Comparison of ENCODE assay signal across 9 cellular contexts in genomic region chr14:36519431-36520321, GRCh38. TPM values are rescaled to one million over a fixed set of nuclear protein-coding genes. Genes with fewer than 3 reads are reported as not detected.
DNase-seq lines count a peak whose midpoint lies in the region; TF ChIP-seq lines count a peak whose summit lies in the region.
"Had no signal": no experiment of that assay in that cellular context is flagged by ENCODE, and none has a peak within 500 bp of the region (broad histone marks: within the 10 kb centered on the region; RNA-seq: fewer than 3 reads in every experiment).

Gene NKX2-1, minus strand, starts transcription at chr14:36520232. Its CDS starts 103 bp downstream, at chr14:36520129.

- DNase-seq in Daoy (ENCODE audit: low read depth) = peak; percentile 91
- DNase-seq in NCI-H1105 (lab: John Stamatoyannopoulos, UW) = peak; percentile 92
- peak; percentile 90 for DNase-seq in osteoblast (ENCODE audit: insufficient read length, low spot score, missing footprints)
- DNase-seq in foreskin melanocyte = no peak
- DNase-seq in activated CD4-positive, alpha-beta T cell treated with anti-CD3 and anti-CD28 coated beads, Interleukin-2, amount 50 U/mL, for 4 hours = no peak
- DNase-seq in GM03348 (ENCODE audit: low spot score) = no peak
- no peak for DNase-seq in GF-D8 (lab: John Stamatoyannopoulos, UW)

- no peaks in the 10 kb centered on the region for H3K9me3 ChIP-seq in osteoblast (ENCODE audit: low read depth, low read length)

- no peaks in the 10 kb centered on the region for H4K20me1 ChIP-seq in osteoblast (ENCODE audit: insufficient read depth, low read length)

- H2AFZ ChIP-seq in osteoblast (ENCODE audit: low read length) = no peak within 1 kb of the TSS

- peaks cover 98% of the 10 kb centered on the region for H3K27me3 Mint-ChIP-seq in brain

- peaks cover 93% of the 10 kb centered on the region for H3K27me3 ChIP-seq in osteoblast (ENCODE audit: insufficient read depth, low read length)

- H3K4me1 Mint-ChIP-seq in brain = peaks cover 22% of the 10 kb centered on the region

- H3K4me2 ChIP-seq in osteoblast (ENCODE audit: insufficient read depth, low read length) = peak within 1 kb of the TSS; percentile 18

- H3K36me3 Mint-ChIP-seq in brain = no peaks in the 10 kb centered on the region

- H3K36me3 ChIP-seq in osteoblast (ENCODE audit: insufficient read depth, low read length) = no peaks in the 10 kb centered on the region

- H3K9me3 Mint-ChIP-seq in brain = peaks cover 0 to 15% (median 2%) of the 10 kb centered on the region in 5 experiments

- H3K4me3 Mint-ChIP-seq in brain = peak within 1 kb of the TSS; percentile 55 to 85 (median 77)

- no peak within 1 kb of the TSS for H3K27ac Mint-ChIP-seq in brain

- no peak within 1 kb of the TSS for H3K27ac ChIP-seq in osteoblast (ENCODE audit: low read depth, low read length)

- H3K4me1 ChIP-seq in osteoblast (ENCODE audit: insufficient read depth, low read length) = no peaks in the 10 kb centered on the region

- H3K4me3 ChIP-seq in osteoblast (ENCODE audit: insufficient read depth, low read length) = peak within 1 kb of the TSS; percentile 13

- TF ChIP-seq CTCF in brain (conservative IDR thresholded peaks at IDR 0.05) = no peak
- TF ChIP-seq CTCF in osteoblast (IDR thresholded peaks at IDR 0.05; ENCODE audit: extremely low read depth, low read depth, low read length) = no peak

- no peaks in the 10 kb centered on the region for H3K79me2 ChIP-seq in osteoblast (ENCODE audit: insufficient read depth, low read length)

RNA-seq across cellular contexts. Expression of gene NKX2-1, which starts in this region (rescaled TPM):
- 4.7 and 5.1 TPM in 2 replicates for total RNA-seq in Daoy (2014; rRNA removed; shearing (Covaris generic))
- 90.6 TPM for polyA plus RNA-seq in brain (ENCODE audit: insufficient read depth, low read depth, low replicate concordance)
- not detected in 2 replicates for total RNA-seq in osteoblast
- total RNA-seq: HT1080 had no signal

Comparison
In these comparisons a context has a peak if more than half of its experiments do, and no peak if none do; other contexts are left out.
1. Peak in DNase-seq, H3K4me3 ChIP-seq and H3K4me2 ChIP-seq in osteoblast; RNA of the gene not detected or under 1 TPM.
2. DNase-seq: peak in Daoy (single experiment) and NCI-H1105 (single experiment); none in foreskin melanocyte (single experiment), activated CD4-positive, alpha-beta T cell treated with anti-CD3 and anti-CD28 coated beads, Interleukin-2, amount 50 U/mL, for 4 hours (0 of 2), GM03348 (single experiment) and GF-D8 (single experiment).